Comparison of ENCODE assay signal across 1 cellular context in genomic region chr5:35884789-35885172, GRCh38.
TF ChIP-seq lines count a peak whose summit lies in the region.

No MANE protein-coding gene starts in this region.

TF ChIP-seq in WTC11, 78 proteins besides CTCF, POLR2A, EP300 and RAD21 (continued from another document):
- TF ChIP-seq ARID4B (CRISPR knock-in tag; IDR thresholded peaks at IDR 0.05; ENCODE audit: borderline replicate concordance) (no peak), ELF4 (CRISPR knock-in tag; IDR thresholded peaks at IDR 0.05; ENCODE audit: low read depth) (no peak)
